1 cellular context compared by ENCODE assay signal in the genomic region with DNA sequence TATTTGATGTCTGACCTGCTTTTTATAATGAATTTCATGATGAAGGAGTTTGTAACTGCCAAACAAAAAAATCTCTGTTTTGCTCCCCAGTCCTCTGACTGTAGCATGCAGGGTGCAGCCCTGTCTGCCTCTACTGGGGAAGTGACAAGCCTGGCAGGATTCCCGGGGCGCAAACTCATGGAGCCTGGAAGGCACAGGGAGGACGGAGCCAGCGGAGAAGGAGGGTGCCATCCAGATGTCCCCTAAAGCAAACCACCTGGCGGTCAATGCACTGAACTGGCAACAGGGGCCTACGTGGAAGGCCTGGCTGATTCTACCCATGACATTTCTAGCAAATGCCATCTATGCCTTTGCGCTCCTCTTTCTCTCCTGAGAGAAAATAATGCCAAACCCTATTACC.
TF ChIP-seq lines count a peak whose summit lies in the region.

No MANE protein-coding gene starts in this region.

TF ChIP-seq in GM23338, 12 proteins besides CTCF, POLR2A, EP300 and RAD21 (continued from another document):
- TF ChIP-seq, protein P1, sequence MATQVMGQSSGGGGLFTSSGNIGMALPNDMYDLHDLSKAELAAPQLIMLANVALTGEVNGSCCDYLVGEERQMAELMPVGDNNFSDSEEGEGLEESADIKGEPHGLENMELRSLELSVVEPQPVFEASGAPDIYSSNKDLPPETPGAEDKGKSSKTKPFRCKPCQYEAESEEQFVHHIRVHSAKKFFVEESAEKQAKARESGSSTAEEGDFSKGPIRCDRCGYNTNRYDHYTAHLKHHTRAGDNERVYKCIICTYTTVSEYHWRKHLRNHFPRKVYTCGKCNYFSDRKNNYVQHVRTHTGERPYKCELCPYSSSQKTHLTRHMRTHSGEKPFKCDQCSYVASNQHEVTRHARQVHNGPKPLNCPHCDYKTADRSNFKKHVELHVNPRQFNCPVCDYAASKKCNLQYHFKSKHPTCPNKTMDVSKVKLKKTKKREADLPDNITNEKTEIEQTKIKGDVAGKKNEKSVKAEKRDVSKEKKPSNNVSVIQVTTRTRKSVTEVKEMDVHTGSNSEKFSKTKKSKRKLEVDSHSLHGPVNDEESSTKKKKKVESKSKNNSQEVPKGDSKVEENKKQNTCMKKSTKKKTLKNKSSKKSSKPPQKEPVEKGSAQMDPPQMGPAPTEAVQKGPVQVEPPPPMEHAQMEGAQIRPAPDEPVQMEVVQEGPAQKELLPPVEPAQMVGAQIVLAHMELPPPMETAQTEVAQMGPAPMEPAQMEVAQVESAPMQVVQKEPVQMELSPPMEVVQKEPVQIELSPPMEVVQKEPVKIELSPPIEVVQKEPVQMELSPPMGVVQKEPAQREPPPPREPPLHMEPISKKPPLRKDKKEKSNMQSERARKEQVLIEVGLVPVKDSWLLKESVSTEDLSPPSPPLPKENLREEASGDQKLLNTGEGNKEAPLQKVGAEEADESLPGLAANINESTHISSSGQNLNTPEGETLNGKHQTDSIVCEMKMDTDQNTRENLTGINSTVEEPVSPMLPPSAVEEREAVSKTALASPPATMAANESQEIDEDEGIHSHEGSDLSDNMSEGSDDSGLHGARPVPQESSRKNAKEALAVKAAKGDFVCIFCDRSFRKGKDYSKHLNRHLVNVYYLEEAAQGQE (IDR thresholded peaks at IDR 0.05; ENCODE audit: unreplicated experiment), result no peak
- TF ChIP-seq ZNF114 (CRISPR knock-in tag; IDR thresholded peaks at IDR 0.05) (no peak), ZNF331 (CRISPR knock-in tag; IDR thresholded peaks at IDR 0.05; ENCODE audit: low read depth) (no peak), NANOG (IDR thresholded peaks at IDR 0.05; ENCODE audit: borderline replicate concordance) (no peak), JUNB (IDR thresholded peaks at IDR 0.05; ENCODE audit: unreplicated experiment) (no peak), CREB1 (CRISPR knock-in tag; IDR thresholded peaks at IDR 0.05; ENCODE audit: low read depth) (no peak), EZH2 (IDR thresholded peaks at IDR 0.05; ENCODE audit: low read depth, unreplicated experiment) (no peak), STAT1 (IDR thresholded peaks at IDR 0.05; ENCODE audit: unreplicated experiment) (no peak), POLR2AphosphoS5 (IDR thresholded peaks at IDR 0.05; ENCODE audit: low read depth) (no peak)
- TF ChIP-seq, protein P2, sequence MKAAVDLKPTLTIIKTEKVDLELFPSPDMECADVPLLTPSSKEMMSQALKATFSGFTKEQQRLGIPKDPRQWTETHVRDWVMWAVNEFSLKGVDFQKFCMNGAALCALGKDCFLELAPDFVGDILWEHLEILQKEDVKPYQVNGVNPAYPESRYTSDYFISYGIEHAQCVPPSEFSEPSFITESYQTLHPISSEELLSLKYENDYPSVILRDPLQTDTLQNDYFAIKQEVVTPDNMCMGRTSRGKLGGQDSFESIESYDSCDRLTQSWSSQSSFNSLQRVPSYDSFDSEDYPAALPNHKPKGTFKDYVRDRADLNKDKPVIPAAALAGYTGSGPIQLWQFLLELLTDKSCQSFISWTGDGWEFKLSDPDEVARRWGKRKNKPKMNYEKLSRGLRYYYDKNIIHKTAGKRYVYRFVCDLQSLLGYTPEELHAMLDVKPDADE (IDR thresholded peaks at IDR 0.05), result no peak
- TF ChIP-seq, protein P3, sequence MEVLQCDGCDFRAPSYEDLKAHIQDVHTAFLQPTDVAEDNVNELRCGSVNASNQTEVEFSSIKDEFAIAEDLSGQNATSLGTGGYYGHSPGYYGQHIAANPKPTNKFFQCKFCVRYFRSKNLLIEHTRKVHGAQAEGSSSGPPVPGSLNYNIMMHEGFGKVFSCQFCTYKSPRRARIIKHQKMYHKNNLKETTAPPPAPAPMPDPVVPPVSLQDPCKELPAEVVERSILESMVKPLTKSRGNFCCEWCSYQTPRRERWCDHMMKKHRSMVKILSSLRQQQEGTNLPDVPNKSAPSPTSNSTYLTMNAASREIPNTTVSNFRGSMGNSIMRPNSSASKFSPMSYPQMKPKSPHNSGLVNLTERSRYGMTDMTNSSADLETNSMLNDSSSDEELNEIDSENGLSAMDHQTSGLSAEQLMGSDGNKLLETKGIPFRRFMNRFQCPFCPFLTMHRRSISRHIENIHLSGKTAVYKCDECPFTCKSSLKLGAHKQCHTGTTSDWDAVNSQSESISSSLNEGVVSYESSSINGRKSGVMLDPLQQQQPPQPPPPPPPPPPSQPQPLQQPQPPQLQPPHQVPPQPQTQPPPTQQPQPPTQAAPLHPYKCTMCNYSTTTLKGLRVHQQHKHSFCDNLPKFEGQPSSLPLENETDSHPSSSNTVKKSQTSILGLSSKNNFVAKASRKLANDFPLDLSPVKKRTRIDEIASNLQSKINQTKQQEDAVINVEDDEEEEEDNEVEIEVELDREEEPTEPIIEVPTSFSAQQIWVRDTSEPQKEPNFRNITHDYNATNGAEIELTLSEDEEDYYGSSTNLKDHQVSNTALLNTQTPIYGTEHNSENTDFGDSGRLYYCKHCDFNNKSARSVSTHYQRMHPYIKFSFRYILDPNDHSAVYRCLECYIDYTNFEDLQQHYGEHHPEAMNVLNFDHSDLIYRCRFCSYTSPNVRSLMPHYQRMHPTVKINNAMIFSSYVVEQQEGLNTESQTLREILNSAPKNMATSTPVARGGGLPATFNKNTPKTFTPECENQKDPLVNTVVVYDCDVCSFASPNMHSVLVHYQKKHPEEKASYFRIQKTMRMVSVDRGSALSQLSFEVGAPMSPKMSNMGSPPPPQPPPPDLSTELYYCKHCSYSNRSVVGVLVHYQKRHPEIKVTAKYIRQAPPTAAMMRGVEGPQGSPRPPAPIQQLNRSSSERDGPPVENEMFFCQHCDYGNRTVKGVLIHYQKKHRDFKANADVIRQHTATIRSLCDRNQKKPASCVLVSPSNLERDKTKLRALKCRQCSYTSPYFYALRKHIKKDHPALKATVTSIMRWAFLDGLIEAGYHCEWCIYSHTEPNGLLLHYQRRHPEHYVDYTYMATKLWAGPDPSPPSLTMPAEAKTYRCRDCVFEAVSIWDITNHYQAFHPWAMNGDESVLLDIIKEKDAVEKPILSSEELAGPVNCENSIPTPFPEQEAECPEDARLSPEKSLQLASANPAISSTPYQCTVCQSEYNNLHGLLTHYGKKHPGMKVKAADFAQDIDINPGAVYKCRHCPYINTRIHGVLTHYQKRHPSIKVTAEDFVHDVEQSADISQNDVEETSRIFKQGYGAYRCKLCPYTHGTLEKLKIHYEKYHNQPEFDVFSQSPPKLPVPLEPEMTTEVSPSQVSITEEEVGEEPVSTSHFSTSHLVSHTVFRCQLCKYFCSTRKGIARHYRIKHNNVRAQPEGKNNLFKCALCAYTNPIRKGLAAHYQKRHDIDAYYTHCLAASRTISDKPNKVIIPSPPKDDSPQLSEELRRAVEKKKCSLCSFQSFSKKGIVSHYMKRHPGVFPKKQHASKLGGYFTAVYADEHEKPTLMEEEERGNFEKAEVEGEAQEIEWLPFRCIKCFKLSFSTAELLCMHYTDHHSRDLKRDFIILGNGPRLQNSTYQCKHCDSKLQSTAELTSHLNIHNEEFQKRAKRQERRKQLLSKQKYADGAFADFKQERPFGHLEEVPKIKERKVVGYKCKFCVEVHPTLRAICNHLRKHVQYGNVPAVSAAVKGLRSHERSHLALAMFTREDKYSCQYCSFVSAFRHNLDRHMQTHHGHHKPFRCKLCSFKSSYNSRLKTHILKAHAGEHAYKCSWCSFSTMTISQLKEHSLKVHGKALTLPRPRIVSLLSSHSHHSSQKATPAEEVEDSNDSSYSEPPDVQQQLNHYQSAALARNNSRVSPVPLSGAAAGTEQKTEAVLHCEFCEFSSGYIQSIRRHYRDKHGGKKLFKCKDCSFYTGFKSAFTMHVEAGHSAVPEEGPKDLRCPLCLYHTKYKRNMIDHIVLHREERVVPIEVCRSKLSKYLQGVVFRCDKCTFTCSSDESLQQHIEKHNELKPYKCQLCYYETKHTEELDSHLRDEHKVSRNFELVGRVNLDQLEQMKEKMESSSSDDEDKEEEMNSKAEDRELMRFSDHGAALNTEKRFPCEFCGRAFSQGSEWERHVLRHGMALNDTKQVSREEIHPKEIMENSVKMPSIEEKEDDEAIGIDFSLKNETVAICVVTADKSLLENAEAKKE (CRISPR knock-in tag; IDR thresholded peaks at IDR 0.05), result no peak
TF ChIP-seq in GM23338: peak in this region for 0.
